Comparison of ENCODE assay signal across 11 cellular contexts in genomic region chr1:201258763-201259230, GRCh38. TPM values are rescaled to one million over a fixed set of nuclear protein-coding genes. Genes with fewer than 3 reads are reported as not detected.
DNase-seq lines count a peak whose midpoint lies in the region; ATAC-seq, FAIRE-seq and TF ChIP-seq lines count a peak whose summit lies in the region.
"Had no signal": no experiment of that assay in that cellular context is flagged by ENCODE, and none has a peak within 500 bp of the region (broad histone marks: within the 10 kb centered on the region; RNA-seq: fewer than 3 reads in every experiment).

No MANE protein-coding gene starts in this region.

- H2AK5ac ChIP-seq in H1 (ENCODE audit: low read depth, low read length), result 0 out of 2 replicates have a peak overlapping the region, but pooled peaks have one; percentile 82

- no peaks in the 10 kb centered on the region for H3K9me2 ChIP-seq in HCT116 (ENCODE audit: insufficient read depth)

- H3K27ac ChIP-seq in HCT116 (ENCODE audit: low read depth, low read length), result peak overlapping the region; percentile 68; the same call in 1 of the 2 replicates
- H3K27ac ChIP-seq in H1 (ENCODE audit: low read depth, low read length), result no peak overlapping the region
- H3K27ac ChIP-seq: 22Rv1; BLaER1 treated with 17β-estradiol and CSF1 and Interleukin-3, amounts not matched to agents 10 nM and 100 nM had no signal

- TF ChIP-seq CTCF in HCT116 (IDR thresholded peaks at IDR 0.05 in 2 of 3, conservative IDR thresholded peaks at IDR 0.05 in 1 of 3; ENCODE audit: borderline replicate concordance in 1 of 3, insufficient read depth in 1 of 3, low read depth in 2 of 3, low read length in 2 of 3) (peak in 2 of 3 experiments; percentile 12 to 23; a peak in 2 of 6 replicates), H1 (IDR thresholded peaks at IDR 0.05; ENCODE audit: control extremely low read depth in 1 of 3, insufficient read depth in 1 of 3, low read depth in 1 of 3, low read length in 3 of 3) (peak; percentile 17 to 35 (median 33); a peak in 3 of 4 replicates)

- peak overlapping the region; percentile 81; the same call in 1 of the 2 replicates for H2BK12ac ChIP-seq in H1 (ENCODE audit: low read depth, low read length)

- H3K36me3 ChIP-seq in HCT116 (ENCODE audit: control insufficient read depth in 1 of 2, insufficient read depth in 2 of 2, low read length in 2 of 2) (no peaks in the 10 kb centered on the region), H1 (ENCODE audit: control insufficient read depth in 2 of 4, insufficient read depth in 4 of 4, low read length in 3 of 4) (no peaks in the 10 kb centered on the region)
- H3K36me3 ChIP-seq: BLaER1 treated with 17β-estradiol and CSF1 and Interleukin-3, amounts not matched to agents 10 nM and 100 nM had no signal

- peak overlapping the region; percentile 19; the same call in 1 of the 2 replicates for H3K18ac ChIP-seq in H1 (ENCODE audit: extremely low read depth, low read length)

- no peak overlapping the region for H4K5ac ChIP-seq in H1 (ENCODE audit: insufficient read length, low read depth, low read length)

- peak overlapping the region; percentile 66 for H4K91ac ChIP-seq in H1 (replicated peaks; ENCODE audit: insufficient read length, low read length)

- H2BK5ac ChIP-seq in H1 (ENCODE audit: low read depth, low read length), result peak overlapping the region; percentile 83; the same call in 1 of the 2 replicates

- H3K4me3 ChIP-seq in HCT116 (replicated peaks in 1 of 2; ENCODE audit: low read depth in 1 of 2, low read length in 2 of 2) (no peak overlapping the region), H1 (ENCODE audit: extremely low read depth in 1 of 4, insufficient read depth in 2 of 4, low read depth in 3 of 4, low read length in 4 of 4) (no peak overlapping the region)
- H3K4me3 ChIP-seq: BLaER1 treated with 17β-estradiol and CSF1 and Interleukin-3, amounts not matched to agents 10 nM and 100 nM had no signal

- H3K4me2 ChIP-seq in HCT116 (ENCODE audit: low read length), result peak overlapping the region; percentile 100
- peak overlapping the region in 1 of 2 experiments; percentile 87; a peak in 1 of 4 replicates for H3K4me2 ChIP-seq in H1 (ENCODE audit: insufficient read depth in 1 of 2, low read depth in 2 of 2, low read length in 2 of 2)

- H3K56ac ChIP-seq in H1 (replicated peaks; ENCODE audit: insufficient read length, low read depth, low read length), result no peak overlapping the region

- no peaks in the 10 kb centered on the region for H3K27me3 ChIP-seq in HCT116 (ENCODE audit: insufficient read depth, low read length)
- H3K27me3 ChIP-seq in H1 (replicated peaks in 1 of 4; ENCODE audit: control insufficient read depth in 3 of 4, extremely low read depth in 1 of 4, insufficient read depth in 3 of 4, low read length in 3 of 4), result peaks cover 0 to 8% (median 0%) of the 10 kb centered on the region in 4 experiments; a peak in 3 of 7 replicates

- H3K9ac ChIP-seq in HCT116 (ENCODE audit: low read length) (no peak overlapping the region), H1 (replicated peaks in 1 of 4; ENCODE audit: extremely low read depth in 1 of 4, low read depth in 3 of 4, low read length in 3 of 4) (no peak overlapping the region)
- H3K9ac ChIP-seq: BLaER1 treated with 17β-estradiol and CSF1 and Interleukin-3, amounts not matched to agents 10 nM and 100 nM had no signal

- TF ChIP-seq POLR2A in HCT116 (IDR thresholded peaks at IDR 0.05; ENCODE audit: borderline replicate concordance, extremely low read depth, insufficient read depth, insufficient read length) (no peak), H1 (IDR thresholded peaks at IDR 0.05; ENCODE audit: control extremely low read depth in 1 of 2, low read depth in 2 of 2, low read length in 2 of 2) (no peak)

- no peak for TF ChIP-seq EP300 in H1 (IDR thresholded peaks at IDR 0.05; ENCODE audit: borderline replicate concordance in 1 of 2, low read depth in 2 of 2, low read length in 2 of 2)

- H2BK120ac ChIP-seq in H1 (replicated peaks; ENCODE audit: low read depth, low read length), result no peak overlapping the region

- CTCF ChIA-PET in HCT116 (lab: Charles Lee) (interaction anchor here (1.2 to 3.4 kb wide), 5 partner anchors 31 to 254 kb away, joined by 3 to 31 read pairs (median 11); no protein-coding TSS in a partner anchor), H1 (lab: Charles Lee; ENCODE audit: partially characterized antibody) (interaction anchor here (0.7 to 9.7 kb wide), 23 partner anchors 8 to 150 kb away, joined by 3 to 154 read pairs (median 6); no protein-coding TSS in a partner anchor)

- no peak overlapping the region for H2BK20ac ChIP-seq in H1 (ENCODE audit: low read length)

- H3K23ac ChIP-seq in H1 (ENCODE audit: insufficient read length), result no peak overlapping the region

- no peak overlapping the region for H3K14ac ChIP-seq in H1 (ENCODE audit: insufficient read length)

- no peaks in the 10 kb centered on the region for H3K79me2 ChIP-seq in HCT116 (ENCODE audit: insufficient read depth, low read length)
- H3K79me2 ChIP-seq in H1 (ENCODE audit: control insufficient read depth in 1 of 2, insufficient read depth in 2 of 2, low read length in 2 of 2), result no peaks in the 10 kb centered on the region

- ATAC-seq in HCT116, result no peak
- ATAC-seq in GM21360 (IDR thresholded peaks at IDR 0.05; ENCODE audit: unreplicated experiment), result no peak

- H4K20me1 ChIP-seq in HCT116 (ENCODE audit: insufficient read depth) (no peaks in the 10 kb centered on the region), H1 (replicated peaks in 1 of 2; ENCODE audit: control insufficient read depth in 1 of 2, insufficient read depth in 2 of 2, low read length in 2 of 2) (no peaks in the 10 kb centered on the region)
- H4K20me1 ChIP-seq: BLaER1 treated with 17β-estradiol and CSF1 and Interleukin-3, amounts not matched to agents 10 nM and 100 nM had no signal

- no peak for FAIRE-seq in H1 (lab: Jason Lieb, UNC)

- POLR2A ChIA-PET in HCT116 (lab: Charles Lee) (interaction anchor here (0.8 to 0.9 kb wide), 2 partner anchors 41 to 100 kb away, joined by 3 to 4 read pairs; no protein-coding TSS in a partner anchor), H1 (lab: Charles Lee; ENCODE audit: partially characterized antibody) (interaction anchor here (1.0 to 2.3 kb wide), 6 partner anchors 50 to 120 kb away, joined by 3 to 11 read pairs (median 4); no protein-coding TSS in a partner anchor)

- DNase-seq in NCI-H146 (lab: John Stamatoyannopoulos, UW) (peak; percentile 17), NCI-H146 treated with DMSO at 0.1 percent for 48 hours (lab: John Stamatoyannopoulos, UW; ENCODE audit: unreplicated experiment) (no peak), HCT116 (ENCODE audit: low read depth, low spot score) (no peak), H1 (ENCODE audit: low read depth in 1 of 2, low spot score in 2 of 2) (peak in 1 of 2 experiments; percentile 47), mesenteric fat pad (ENCODE audit: low spot score) (peak; percentile 67), NCI-H1048 (lab: John Stamatoyannopoulos, UW) (no peak)
- no peak for DNase-seq in stimulated activated CD4-positive, alpha-beta T cell treated with anti-CD3 and anti-CD28 coated beads, Interleukin-4, amount 100 ng/mL, for 4 hours
- DNase-seq: NCI-H1694 treated with DMSO at 0.1 percent for 48 hours had no signal

- no peaks in the 10 kb centered on the region for H3K79me1 ChIP-seq in H1 (ENCODE audit: low read depth, low read length)

- peak overlapping the region; percentile 32 for H3K4ac ChIP-seq in H1 (replicated peaks; ENCODE audit: insufficient read length, low read depth, low read length)

- RAD21 ChIA-PET in HCT116 (lab: Charles Lee; ENCODE audit: low non-redundant PET in 1 of 2, low total read pairs in 2 of 2, uncharacterized antibody in 2 of 2, unreplicated experiment in 2 of 2), result interaction anchor here in 1 of 2 experiments (1.6 kb wide), 1 partner anchor 102 kb away, joined by 6 read pairs; no protein-coding TSS in a partner anchor

- H3K9me3 ChIP-seq in HCT116 (ENCODE audit: control insufficient read depth in 1 of 2, insufficient read depth in 1 of 2, low read depth in 1 of 2, low read length in 2 of 2) (no peaks in the 10 kb centered on the region), H1 (ENCODE audit: insufficient read depth in 2 of 2, low read depth in 1 of 2, low read length in 1 of 2) (no peaks in the 10 kb centered on the region)
- H3K9me3 ChIP-seq: BLaER1 treated with 17β-estradiol and CSF1 and Interleukin-3, amounts not matched to agents 10 nM and 100 nM had no signal

- H3K4me1 ChIP-seq in HCT116 (ENCODE audit: control insufficient read depth in 1 of 2, insufficient read depth in 2 of 2, low read length in 2 of 2) (peaks cover 15 to 23% of the 10 kb centered on the region in 2 experiments), H1 (replicated peaks in 1 of 4; ENCODE audit: control insufficient read depth in 3 of 4, insufficient read depth in 4 of 4, low read length in 3 of 4) (peaks cover 0 to 11% (median 11%) of the 10 kb centered on the region in 4 experiments; a peak in 6 of 7 replicates)

- H2BK15ac ChIP-seq in H1 (ENCODE audit: low read length), result peak overlapping the region; percentile 88; the same call in 1 of the 2 replicates

- H3K23me2 ChIP-seq in H1 (ENCODE audit: low read depth, low read length), result peaks cover 32% of the 10 kb centered on the region; the same call in 1 of the 2 replicates

- no peak overlapping the region for H4K8ac ChIP-seq in H1 (ENCODE audit: extremely low read depth, insufficient read depth, low read length)

- 87% methylated on average over 12 of the region's 14 CpGs; no CpG with 5 or more reads in 1 of the 2 experiments for WGBS in H1 (ENCODE audit: extremely low coverage in 1 of 2, insufficient coverage in 1 of 2, insufficient read length in 1 of 2, insufficient replicate concordance in 2 of 2, low coverage in 1 of 2, low lambda C conversion rate in 2 of 2, missing lambda C conversion rate in 1 of 2), 2 experiments

- H2AFZ ChIP-seq in HCT116 (ENCODE audit: low read depth, low read length, poor library complexity, severe bottlenecking), result peak overlapping the region; percentile 14
- no peak overlapping the region for H2AFZ ChIP-seq in H1 (ENCODE audit: low read length)

- TF ChIP-seq RAD21 in HCT116 (IDR thresholded peaks at IDR 0.05; ENCODE audit: low read depth) (no peak), H1 (IDR thresholded peaks at IDR 0.05 in 1 of 2, conservative IDR thresholded peaks at IDR 0.05 in 1 of 2; ENCODE audit: low read depth in 2 of 2, low read length in 2 of 2) (peak; percentile 14 to 44; a peak in 3 of 4 replicates)

- intact Hi-C loops in HCT116 (cut with micrococcal nuclease), result no loop called here

- no TSS peak for BruUV-seq in HCT116 (replicated peaks; lab: Mats Ljungman, UMichigan)

RNA-seq across cellular contexts. Expression of gene PKP1, which starts 24.5 kb away (rescaled TPM):
- 0.07 TPM for total RNA-seq in HCT116 (2021; ENCODE audit: unreplicated experiment)
- polyA plus RNA-seq in HCT116 (2012), result 0.01 and 0.07 TPM in 2 replicates
- 0.88 and 0.95 TPM in 2 replicates for total RNA-seq in H1 (2021; fragmentation: NEBNext Ultra II Directional; extraction: Animal tissue kit (Norgen Biotek cat#: 25700))
- 0.21 and 0.66 TPM in 2 replicates for polyA plus RNA-seq in H1 (2011; rRNA removed)
- 0.37 TPM for polyA plus RNA-seq in H1 (2011; cell fraction: cytosol; rRNA removed)
- polyA plus RNA-seq in H1 (2011; cell fraction: nucleus; rRNA removed), result 0.97 TPM
- 0.25 to 0.48 TPM (median 0.42 TPM) in 4 replicates for polyA plus RNA-seq in H1 (2012, experiment 1 of 2)
- polyA plus RNA-seq in H1 (2012, experiment 2 of 2), result 0.25 TPM
- polyA plus RNA-seq in H1 (2013, experiment 1 of 2), result 0.24 TPM
- polyA plus RNA-seq in H1 (2013, experiment 2 of 2), result 0.20 TPM
- polyA minus RNA-seq in H1 (2011; rRNA and poly(A)+ RNA removed), result 0.39 and 0.63 TPM in 2 replicates
- 0.22 TPM for polyA minus RNA-seq in H1 (2011; cell fraction: cytosol; rRNA and poly(A)+ RNA removed)
- polyA minus RNA-seq in H1 (2011; cell fraction: nucleus; rRNA and poly(A)+ RNA removed), result 0.40 TPM
- total RNA-seq in mesenteric fat pad, result 11.5 TPM

Comparison
In these comparisons a context has a peak if more than half of its experiments do, and no peak if none do; other contexts are left out.
1. DNase-seq: peak in NCI-H146 (single experiment) and mesenteric fat pad (single experiment); none in NCI-H146 treated with DMSO at 0.1 percent for 48 hours (single experiment), HCT116 (single experiment), NCI-H1048 (single experiment) and stimulated activated CD4-positive, alpha-beta T cell treated with anti-CD3 and anti-CD28 coated beads, Interleukin-4, amount 100 ng/mL, for 4 hours (0 of 2).